9 cellular contexts compared by ENCODE assay signal in genomic region chr22:38505595-38506117, GRCh38. TPM values are rescaled to one million over a fixed set of nuclear protein-coding genes. Genes with fewer than 3 reads are reported as not detected.
DNase-seq lines count a peak whose midpoint lies in the region; ATAC-seq and TF ChIP-seq lines count a peak whose summit lies in the region.
"Had no signal": no experiment of that assay in that cellular context is flagged by ENCODE, and none has a peak within 500 bp of the region (broad histone marks: within the 10 kb centered on the region; RNA-seq: fewer than 3 reads in every experiment).

No MANE protein-coding gene starts in this region.

- intact Hi-C loops in left lung (cut with DNase I): no loop called here

- in situ Hi-C loops in Caki2 (cut with HindIII; ENCODE audit: low pct_unique_long_range_greater_than_20kb, low sequenced_read_pairs): no loop called here

- peaks cover 0 to 33% of the 10 kb centered on the region in 2 donors for H3K36me3 ChIP-seq in left lung

- no peaks in the 10 kb centered on the region for H3K9me3 ChIP-seq in left lung

- H3K27ac ChIP-seq in coronary artery: peak overlapping the region; percentile 99 to 100
- peak overlapping the region; percentile 99 to 100 for H3K27ac ChIP-seq in left lung

- no peak for TF ChIP-seq CTCF in WI38 (IDR thresholded peaks at IDR 0.05; ENCODE audit: low read depth, low read length)
- TF ChIP-seq CTCF in coronary artery (IDR thresholded peaks at IDR 0.05): no peak
- no peak for TF ChIP-seq CTCF in left lung (IDR thresholded peaks at IDR 0.05)

- no peaks in the 10 kb centered on the region for H3K27me3 ChIP-seq in left lung

- peaks cover 17 to 46% of the 10 kb centered on the region in 2 donors for H3K4me1 ChIP-seq in left lung

- H3K4me3 ChIP-seq in WI38 (ENCODE audit: low read depth, low read length) (peak overlapping the region; percentile 82), coronary artery (peak overlapping the region; percentile 98), left lung (peak overlapping the region; percentile 73 to 78)

- DNase-seq in Caki2 (ENCODE audit: low read depth): peak; percentile 75
- peak; percentile 51 for DNase-seq in HT-29 (ENCODE audit: low spot score)
- DNase-seq in coronary artery (ENCODE audit: low spot score): peak; percentile 87
- peak; percentile 73 to 91 for DNase-seq in left lung
- peak; percentile 37 to 54 for DNase-seq in stimulated activated CD4-positive, alpha-beta T cell treated with anti-CD3 and anti-CD28 coated beads, Interleukin-2, amount 100 ng/mL, for 48 hours
- no peak for DNase-seq in NCI-H524 treated with DMSO at 0.1 percent for 48 hours (lab: John Stamatoyannopoulos, UW)

- peak; percentile 3 for ATAC-seq in GM19468 (IDR thresholded peaks at IDR 0.05; ENCODE audit: extremely low read depth, unreplicated experiment)
- ATAC-seq in left lung: peak; percentile 79

RNA-seq across cellular contexts. Expression of gene DDX17, which starts 0.5 kb away (rescaled TPM):
- 214 and 378 TPM in 2 replicates for total RNA-seq in Caki2 (2014; rRNA removed; shearing (Covaris generic); ENCODE audit: low replicate concordance)
- total RNA-seq in HT-29 (2014; rRNA removed; shearing (Covaris generic)): 630 and 723 TPM in 2 replicates
- 100 to 1,000 TPM; 384 to 410 TPM for total RNA-seq in left lung

RNA-seq across cellular contexts. Expression of gene KDELR3, which starts 37.8 kb away (rescaled TPM):
- total RNA-seq in Caki2 (2014; rRNA removed; shearing (Covaris generic); ENCODE audit: low replicate concordance): 198 and 250 TPM in 2 replicates
- 20.0 and 31.4 TPM in 2 replicates for total RNA-seq in HT-29 (2014; rRNA removed; shearing (Covaris generic))
- total RNA-seq in left lung: 10 to 100 TPM; 25.9 to 53.8 TPM

RNA-seq across cellular contexts. Expression of gene KCNJ4, which starts 50.7 kb away (rescaled TPM):
- total RNA-seq in Caki2 (2014; rRNA removed; shearing (Covaris generic); ENCODE audit: low replicate concordance): 0.20 and 1.5 TPM in 2 replicates
- total RNA-seq in HT-29 (2014; rRNA removed; shearing (Covaris generic)): 0.08 TPM in 1 of 2 replicates, not detected in the other
- not detected for total RNA-seq in left lung
- total RNA-seq: subcutaneous adipose tissue had no signal
